ENCODE assay signal across 20 cellular contexts in genomic region chr4:55611358-55612059, GRCh38. TPM values are rescaled to one million over a fixed set of nuclear protein-coding genes. Genes with fewer than 3 reads are reported as not detected.
DNase-seq lines count a peak whose midpoint lies in the region; ATAC-seq, FAIRE-seq and TF ChIP-seq lines count a peak whose summit lies in the region.
"Had no signal": no experiment of that assay in that cellular context is flagged by ENCODE, and none has a peak within 500 bp of the region (broad histone marks: within the 10 kb centered on the region; RNA-seq: fewer than 3 reads in every experiment).

No MANE protein-coding gene starts in this region.

- DNase-seq in RWPE2 (ENCODE audit: low spot score) (no peak), bronchial epithelial cell (ENCODE audit: low read depth) (peak; percentile 82), foreskin keratinocyte (peak; percentile 45 to 64), mesenteric fat pad (ENCODE audit: low spot score) (no peak), lower lobe of right lung (no peak), putamen (ENCODE audit: low spot score) (no peak), ureter (ENCODE audit: low spot score) (no peak)
- DNase-seq: ACHN, C1 segment of cervical spinal cord, GOT3, MV-4-11, NCI-H1694 treated with DMSO at 0.1 percent for 48 hours, NCI-H2107, NCI-H2227 treated with DMSO at 0.1 percent for 48 hours, NCI-H510A treated with DMSO at 0.1 percent for 48 hours, NCI-H774, OCI-M1, SIG-M5 had no signal

- H3K4me1 ChIP-seq in RWPE2 (ENCODE audit: insufficient read depth, poor library complexity, severe bottlenecking), result peaks cover 47% of the 10 kb centered on the region
- peaks cover 28% of the 10 kb centered on the region for H3K4me1 ChIP-seq in foreskin keratinocyte
- H3K4me1 ChIP-seq in lower lobe of right lung, result no peaks in the 10 kb centered on the region

- intact Hi-C loops in lower lobe of right lung (cut with DNase I), result no loop called here

- H3K36me3 ChIP-seq in RWPE2 (ENCODE audit: low read depth) (no peaks in the 10 kb centered on the region), bronchial epithelial cell (ENCODE audit: control insufficient read depth, insufficient read depth, low read length) (no peaks in the 10 kb centered on the region), lower lobe of right lung (no peaks in the 10 kb centered on the region)

- TF ChIP-seq CTCF in RWPE2 (IDR thresholded peaks at IDR 0.05; ENCODE audit: poor library complexity, severe bottlenecking), result no peak
- TF ChIP-seq CTCF in bronchial epithelial cell (IDR thresholded peaks at IDR 0.05; ENCODE audit: insufficient read depth, low read length, severe bottlenecking), result no peak
- no peak for TF ChIP-seq CTCF in foreskin keratinocyte (conservative IDR thresholded peaks at IDR 0.05)
- TF ChIP-seq CTCF in lower lobe of right lung (IDR thresholded peaks at IDR 0.05), result no peak

- no peak for FAIRE-seq in bronchial epithelial cell (lab: Jason Lieb, UNC)
- FAIRE-seq: D721Med had no signal

- ATAC-seq in RWPE2 (ENCODE audit: low read depth), result 0 out of 3 replicates have a peak, but pooled peaks have one; percentile 35
- peak; percentile 34 for ATAC-seq in foreskin keratinocyte
- no peak for ATAC-seq in lower lobe of right lung

- H3K4me3 ChIP-seq in RWPE2 (ENCODE audit: severe bottlenecking) (no peak overlapping the region), bronchial epithelial cell (ENCODE audit: low read depth, low read length) (no peak overlapping the region), lower lobe of right lung (no peak overlapping the region)

- H3K27ac ChIP-seq in RWPE2 (ENCODE audit: poor library complexity, severe bottlenecking) (peak overlapping the region; percentile 87), foreskin keratinocyte (peak overlapping the region; percentile 29), lower lobe of right lung (no peak overlapping the region)

- H3K27me3 ChIP-seq in RWPE2 (ENCODE audit: insufficient read depth, poor library complexity, severe bottlenecking) (no peaks in the 10 kb centered on the region), bronchial epithelial cell (ENCODE audit: control insufficient read depth, insufficient read depth, low read length) (no peaks in the 10 kb centered on the region), foreskin keratinocyte (no peaks in the 10 kb centered on the region), lower lobe of right lung (ENCODE audit: low read depth) (no peaks in the 10 kb centered on the region)

- no peaks in the 10 kb centered on the region for H3K9me3 ChIP-seq in RWPE2 (ENCODE audit: severe bottlenecking)
- H3K9me3 ChIP-seq in lower lobe of right lung, result no peaks in the 10 kb centered on the region

RNA-seq across cellular contexts. Expression of gene PDCL2, which starts 19.5 kb away (rescaled TPM):
- not detected in 2 replicates for total RNA-seq in bronchial epithelial cell
- not detected in 2 replicates for total RNA-seq in foreskin keratinocyte
- polyA plus RNA-seq in foreskin keratinocyte, result not detected in 2 replicates
- not detected for total RNA-seq in mesenteric fat pad
- total RNA-seq in lower lobe of right lung, result not detected
- not detected for total RNA-seq in ureter
- total RNA-seq: RPMI7951 had no signal

RNA-seq across cellular contexts. Expression of gene NMU, which starts 24.6 kb away (rescaled TPM):
- 4.2 and 20.4 TPM in 2 replicates for total RNA-seq in bronchial epithelial cell
- 0.27 and 2.8 TPM in 2 replicates for total RNA-seq in foreskin keratinocyte
- 0.69 and 4.3 TPM in 2 replicates for polyA plus RNA-seq in foreskin keratinocyte
- total RNA-seq in mesenteric fat pad, result not detected
- total RNA-seq in lower lobe of right lung, result 0.83 TPM
- not detected for total RNA-seq in ureter

Comparison
In these comparisons a context has a peak if more than half of its experiments do, and no peak if none do; other contexts are left out.
1. ATAC-seq: peak in RWPE2 (single experiment) and foreskin keratinocyte (single experiment); none in lower lobe of right lung (0 of 2).
2. DNase-seq: peak in bronchial epithelial cell (single experiment) and foreskin keratinocyte (2 of 2); none in RWPE2 (single experiment), mesenteric fat pad (single experiment), lower lobe of right lung (single experiment), putamen (single experiment) and ureter (single experiment).